Comparison of ENCODE assay signal across 1 cellular context in the genomic region with DNA sequence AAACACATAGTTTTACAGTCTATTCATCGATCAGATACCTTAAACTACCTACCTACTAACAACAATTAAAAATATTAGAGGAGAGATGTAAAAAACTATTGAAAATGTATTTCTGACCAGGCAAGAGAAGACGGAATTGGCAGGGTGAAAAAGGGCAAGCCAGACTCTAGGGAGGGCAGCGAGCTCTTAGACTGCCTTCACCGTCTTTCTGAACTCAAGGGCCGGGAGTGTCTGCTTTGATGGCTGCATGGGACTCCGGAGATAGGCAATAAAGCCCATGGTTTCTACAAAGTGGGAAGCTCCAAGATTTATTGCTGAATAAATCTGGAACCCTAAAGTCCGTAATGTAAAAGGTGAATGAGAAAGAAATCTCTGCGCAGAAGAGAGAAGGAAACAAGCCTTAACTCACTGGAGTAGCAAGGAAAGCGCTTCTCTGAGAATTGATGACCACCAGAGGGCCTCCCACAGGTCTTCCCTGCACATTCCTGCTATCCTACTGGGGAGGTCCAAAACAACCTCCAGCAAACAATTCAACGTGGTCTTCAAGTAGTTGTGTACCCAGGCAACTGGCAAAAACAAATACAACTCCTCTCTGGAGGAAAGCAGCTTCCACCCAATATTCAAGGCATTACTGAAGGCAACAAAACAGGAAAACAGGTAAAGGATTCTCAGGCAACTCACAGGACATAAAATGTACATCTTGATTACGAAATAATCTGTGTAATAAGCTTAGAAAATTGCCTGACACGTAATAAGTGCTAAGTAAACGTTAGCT.
TF ChIP-seq lines count a peak whose summit lies in the region.

No MANE protein-coding gene starts in this region.

TF ChIP-seq in HEK293, 187 proteins besides CTCF, POLR2A, EP300 and RAD21 (continued from another document):
- TF ChIP-seq, protein P1, sequence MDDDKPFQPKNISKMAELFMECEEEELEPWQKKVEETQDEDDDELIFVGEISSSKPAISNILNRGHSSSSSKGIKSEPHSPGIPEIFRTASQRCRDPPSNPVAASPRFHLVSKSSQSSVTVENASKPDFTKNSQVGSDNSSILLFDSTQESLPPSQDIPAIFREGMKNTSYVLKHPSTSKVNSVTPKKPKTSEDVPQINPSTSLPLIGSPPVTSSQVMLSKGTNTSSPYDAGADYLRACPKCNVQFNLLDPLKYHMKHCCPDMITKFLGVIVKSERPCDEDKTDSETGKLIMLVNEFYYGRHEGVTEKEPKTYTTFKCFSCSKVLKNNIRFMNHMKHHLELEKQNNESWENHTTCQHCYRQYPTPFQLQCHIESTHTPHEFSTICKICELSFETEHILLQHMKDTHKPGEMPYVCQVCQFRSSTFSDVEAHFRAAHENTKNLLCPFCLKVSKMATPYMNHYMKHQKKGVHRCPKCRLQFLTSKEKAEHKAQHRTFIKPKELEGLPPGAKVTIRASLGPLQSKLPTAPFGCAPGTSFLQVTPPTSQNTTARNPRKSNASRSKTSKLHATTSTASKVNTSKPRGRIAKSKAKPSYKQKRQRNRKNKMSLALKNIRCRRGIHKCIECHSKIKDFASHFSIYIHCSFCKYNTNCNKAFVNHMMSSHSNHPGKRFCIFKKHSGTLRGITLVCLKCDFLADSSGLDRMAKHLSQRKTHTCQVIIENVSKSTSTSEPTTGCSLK (tag by site-specific recombination; IDR thresholded peaks at IDR 0.05): no peak
- no peak for TF ChIP-seq YY1 (tag by site-specific recombination; IDR thresholded peaks at IDR 0.05)
- peak; percentile 77 for TF ChIP-seq GLIS1 (tag by site-specific recombination; IDR thresholded peaks at IDR 0.05)
- no peak for TF ChIP-seq ZXDB (tag by site-specific recombination; IDR thresholded peaks at IDR 0.05)
- no peak for TF ChIP-seq ZNF184 (tag by site-specific recombination; IDR thresholded peaks at IDR 0.05)
- TF ChIP-seq ZNF174 (tag by site-specific recombination; IDR thresholded peaks at IDR 0.05): no peak
- TF ChIP-seq ZNF610 (tag by site-specific recombination; IDR thresholded peaks at IDR 0.05; ENCODE audit: borderline replicate concordance): no peak
- TF ChIP-seq GLI2 (tag by site-specific recombination; IDR thresholded peaks at IDR 0.05; ENCODE audit: borderline replicate concordance, low read depth): no peak
- no peak for TF ChIP-seq YY2 (tag by site-specific recombination; IDR thresholded peaks at IDR 0.05)
- TF ChIP-seq SP2 (tag by site-specific recombination; IDR thresholded peaks at IDR 0.05): no peak
- no peak for TF ChIP-seq ZSCAN16 (tag by site-specific recombination; IDR thresholded peaks at IDR 0.05)
- TF ChIP-seq, protein P2, sequence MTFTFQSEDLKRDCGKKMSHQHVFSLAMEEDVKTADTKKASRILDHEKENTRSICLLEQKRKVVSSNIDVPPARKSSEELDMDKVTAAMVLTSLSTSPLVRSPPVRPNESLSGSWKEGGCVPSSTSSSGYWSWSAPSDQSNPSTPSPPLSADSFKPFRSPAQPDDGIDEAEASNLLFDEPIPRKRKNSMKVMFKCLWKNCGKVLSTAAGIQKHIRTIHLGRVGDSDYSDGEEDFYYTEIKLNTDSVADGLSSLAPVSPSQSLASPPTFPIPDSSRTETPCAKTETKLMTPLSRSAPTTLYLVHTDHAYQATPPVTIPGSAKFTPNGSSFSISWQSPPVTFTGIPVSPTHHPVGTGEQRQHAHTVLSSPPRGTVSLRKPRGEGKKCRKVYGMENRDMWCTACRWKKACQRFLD (tag by site-specific recombination; IDR thresholded peaks at IDR 0.05): no peak
- peak; percentile 87 for TF ChIP-seq ZNF335 (tag by site-specific recombination; conservative IDR thresholded peaks at IDR 0.05)
- TF ChIP-seq ZFHX2 (tag by site-specific recombination; conservative IDR thresholded peaks at IDR 0.05): no peak
- TF ChIP-seq, protein P3, sequence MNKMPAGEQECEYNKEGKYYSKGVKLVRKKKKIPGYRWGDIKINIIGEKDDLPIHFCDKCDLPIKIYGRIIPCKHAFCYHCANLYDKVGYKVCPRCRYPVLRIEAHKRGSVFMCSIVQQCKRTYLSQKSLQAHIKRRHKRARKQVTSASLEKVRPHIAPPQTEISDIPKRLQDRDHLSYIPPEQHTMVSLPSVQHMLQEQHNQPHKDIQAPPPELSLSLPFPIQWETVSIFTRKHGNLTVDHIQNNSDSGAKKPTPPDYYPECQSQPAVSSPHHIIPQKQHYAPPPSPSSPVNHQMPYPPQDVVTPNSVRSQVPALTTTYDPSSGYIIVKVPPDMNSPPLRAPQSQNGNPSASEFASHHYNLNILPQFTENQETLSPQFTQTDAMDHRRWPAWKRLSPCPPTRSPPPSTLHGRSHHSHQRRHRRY (tag by site-specific recombination; IDR thresholded peaks at IDR 0.05): no peak
- TF ChIP-seq PATZ1 (tag by site-specific recombination; IDR thresholded peaks at IDR 0.05): no peak
- TF ChIP-seq ZNF664 (tag by site-specific recombination; IDR thresholded peaks at IDR 0.05): 0 out of 2 replicates have a peak, but pooled peaks have one; percentile 14
- TF ChIP-seq GFI1B (tag by site-specific recombination; IDR thresholded peaks at IDR 0.05): no peak
- no peak for TF ChIP-seq ZNF843 (tag by site-specific recombination; IDR thresholded peaks at IDR 0.05)
- TF ChIP-seq, protein P4, sequence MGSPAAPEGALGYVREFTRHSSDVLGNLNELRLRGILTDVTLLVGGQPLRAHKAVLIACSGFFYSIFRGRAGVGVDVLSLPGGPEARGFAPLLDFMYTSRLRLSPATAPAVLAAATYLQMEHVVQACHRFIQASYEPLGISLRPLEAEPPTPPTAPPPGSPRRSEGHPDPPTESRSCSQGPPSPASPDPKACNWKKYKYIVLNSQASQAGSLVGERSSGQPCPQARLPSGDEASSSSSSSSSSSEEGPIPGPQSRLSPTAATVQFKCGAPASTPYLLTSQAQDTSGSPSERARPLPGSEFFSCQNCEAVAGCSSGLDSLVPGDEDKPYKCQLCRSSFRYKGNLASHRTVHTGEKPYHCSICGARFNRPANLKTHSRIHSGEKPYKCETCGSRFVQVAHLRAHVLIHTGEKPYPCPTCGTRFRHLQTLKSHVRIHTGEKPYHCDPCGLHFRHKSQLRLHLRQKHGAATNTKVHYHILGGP (tag by site-specific recombination; IDR thresholded peaks at IDR 0.05): no peak
- peak; percentile 21; the same call in 1 of the 2 replicates for TF ChIP-seq ZNF394 (tag by site-specific recombination; IDR thresholded peaks at IDR 0.05; ENCODE audit: borderline replicate concordance)
- TF ChIP-seq ZNF624 (tag by site-specific recombination; IDR thresholded peaks at IDR 0.05): no peak
- TF ChIP-seq, protein P5, sequence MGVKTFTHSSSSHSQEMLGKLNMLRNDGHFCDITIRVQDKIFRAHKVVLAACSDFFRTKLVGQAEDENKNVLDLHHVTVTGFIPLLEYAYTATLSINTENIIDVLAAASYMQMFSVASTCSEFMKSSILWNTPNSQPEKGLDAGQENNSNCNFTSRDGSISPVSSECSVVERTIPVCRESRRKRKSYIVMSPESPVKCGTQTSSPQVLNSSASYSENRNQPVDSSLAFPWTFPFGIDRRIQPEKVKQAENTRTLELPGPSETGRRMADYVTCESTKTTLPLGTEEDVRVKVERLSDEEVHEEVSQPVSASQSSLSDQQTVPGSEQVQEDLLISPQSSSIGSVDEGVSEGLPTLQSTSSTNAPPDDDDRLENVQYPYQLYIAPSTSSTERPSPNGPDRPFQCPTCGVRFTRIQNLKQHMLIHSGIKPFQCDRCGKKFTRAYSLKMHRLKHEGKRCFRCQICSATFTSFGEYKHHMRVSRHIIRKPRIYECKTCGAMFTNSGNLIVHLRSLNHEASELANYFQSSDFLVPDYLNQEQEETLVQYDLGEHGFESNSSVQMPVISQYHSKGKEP (tag by site-specific recombination; IDR thresholded peaks at IDR 0.05): no peak
- TF ChIP-seq ZBTB21 (tag by site-specific recombination; IDR thresholded peaks at IDR 0.05): no peak
- TF ChIP-seq, protein P6, sequence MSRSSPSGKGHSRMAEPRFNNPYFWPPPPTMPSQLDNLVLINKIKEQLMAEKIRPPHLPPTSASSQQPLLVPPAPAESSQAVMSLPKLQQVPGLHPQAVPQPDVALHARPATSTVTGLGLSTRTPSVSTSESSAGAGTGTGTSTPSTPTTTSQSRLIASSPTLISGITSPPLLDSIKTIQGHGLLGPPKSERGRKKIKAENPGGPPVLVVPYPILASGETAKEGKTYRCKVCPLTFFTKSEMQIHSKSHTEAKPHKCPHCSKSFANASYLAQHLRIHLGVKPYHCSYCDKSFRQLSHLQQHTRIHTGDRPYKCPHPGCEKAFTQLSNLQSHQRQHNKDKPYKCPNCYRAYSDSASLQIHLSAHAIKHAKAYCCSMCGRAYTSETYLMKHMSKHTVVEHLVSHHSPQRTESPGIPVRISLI (tag by site-specific recombination; IDR thresholded peaks at IDR 0.05): no peak
- no peak for TF ChIP-seq ZNF626 (tag by site-specific recombination; IDR thresholded peaks at IDR 0.05)
- no peak for TF ChIP-seq ZNF837 (tag by site-specific recombination; IDR thresholded peaks at IDR 0.05)
- no peak for TF ChIP-seq ZBTB8A (tag by site-specific recombination; IDR thresholded peaks at IDR 0.05)
- TF ChIP-seq SCRT1 (tag by site-specific recombination; IDR thresholded peaks at IDR 0.05; ENCODE audit: borderline replicate concordance): no peak
- TF ChIP-seq HOXA7 (CRISPR knock-in tag; IDR thresholded peaks at IDR 0.05; ENCODE audit: borderline replicate concordance): no peak
- TF ChIP-seq ZNF138 (tag by site-specific recombination; IDR thresholded peaks at IDR 0.05; ENCODE audit: borderline replicate concordance): no peak
- TF ChIP-seq ZNF37A (tag by site-specific recombination; IDR thresholded peaks at IDR 0.05): no peak
- TF ChIP-seq ZNF660 (tag by site-specific recombination; IDR thresholded peaks at IDR 0.05): peak; percentile 63; the same call in 1 of the 2 replicates
- no peak for TF ChIP-seq OSR2 (tag by site-specific recombination; IDR thresholded peaks at IDR 0.05)
- no peak for TF ChIP-seq ZNF48 (tag by site-specific recombination; IDR thresholded peaks at IDR 0.05)
